ENCODE assay signal across 8 cellular contexts in genomic region chr15:44753345-44753744, GRCh38. TPM values are rescaled to one million over a fixed set of nuclear protein-coding genes. Genes with fewer than 3 reads are reported as not detected.
"Had no signal": no experiment of that assay in that cellular context is flagged by ENCODE, and none has a peak within 500 bp of the region (broad histone marks: within the 10 kb centered on the region; RNA-seq: fewer than 3 reads in every experiment).

No MANE protein-coding gene starts in this region.

- H3K4me3 ChIP-seq: GM12878 had no signal

- DNase-seq: GDM1, GF-D8 had no signal

- FAIRE-seq: G401.6, GM12878, GM12891, GM12892, GM18507 had no signal

- ATAC-seq: GM12878 had no signal

RNA-seq across cellular contexts. Expression of gene PATL2, which starts 42.2 kb away (rescaled TPM):
- total RNA-seq: G401 had no signal
